In the genomic region with DNA sequence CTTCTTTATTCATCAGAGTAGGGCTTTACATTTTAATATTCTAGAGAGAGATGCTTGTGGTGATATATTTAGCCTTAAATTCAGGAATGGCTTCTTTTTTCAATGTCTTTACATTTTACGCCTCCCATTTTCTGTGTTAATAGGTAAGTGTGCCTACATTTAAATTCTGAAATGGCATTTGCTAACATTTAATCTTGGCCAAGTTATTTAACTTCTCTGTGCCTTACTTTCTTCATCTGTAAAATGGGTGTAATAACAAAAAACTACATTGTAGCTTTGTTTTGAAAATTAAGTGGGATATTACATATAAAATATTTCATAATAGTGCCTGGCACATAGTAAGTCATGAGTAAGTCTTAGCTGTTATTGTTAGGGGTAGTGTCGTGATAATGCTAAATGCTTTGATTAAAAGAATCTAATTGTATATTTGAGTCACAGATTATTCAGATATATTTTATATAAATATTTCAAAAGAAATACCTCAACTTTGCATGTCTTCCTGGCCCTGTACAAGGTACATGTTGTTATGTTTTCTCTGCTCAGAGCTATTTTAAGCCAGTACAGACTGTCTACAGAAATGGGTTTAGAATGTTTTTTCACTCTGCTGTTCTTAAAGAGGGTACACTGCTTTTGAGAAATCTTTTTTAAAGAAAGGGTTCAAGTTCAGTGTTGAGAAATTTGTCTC, we compare ENCODE assay signal across 1 cellular context.
TF ChIP-seq lines count a peak whose summit lies in the region.

No MANE protein-coding gene starts in this region.

TF ChIP-seq in HepG2, 621 proteins besides CTCF, POLR2A, EP300 and RAD21:
- TF ChIP-seq RARG (CRISPR knock-in tag; IDR thresholded peaks at IDR 0.05; ENCODE audit: low read depth) (no peak), ZNF629 (CRISPR knock-in tag; conservative IDR thresholded peaks at IDR 0.05) (peak; percentile 53; the same call in 1 of the 2 replicates)
